21 cellular contexts compared by ENCODE assay signal in genomic region chr11:67431346-67432249, GRCh38. TPM values are rescaled to one million over a fixed set of nuclear protein-coding genes. Genes with fewer than 3 reads are reported as not detected.
DNase-seq lines count a peak whose midpoint lies in the region; ATAC-seq and TF ChIP-seq lines count a peak whose summit lies in the region.
"Had no signal": no experiment of that assay in that cellular context is flagged by ENCODE, and none has a peak within 500 bp of the region (broad histone marks: within the 10 kb centered on the region; RNA-seq: fewer than 3 reads in every experiment).

No MANE protein-coding gene starts in this region.

- H3K4me3 ChIP-seq in BLaER1 (no peak overlapping the region), Caco-2 (ENCODE audit: low read depth, low read length) (no peak overlapping the region), SK-N-SH (ENCODE audit: low read depth in 2 of 2, low read length in 1 of 2) (no peak overlapping the region)
- H3K4me3 ChIP-seq: right lobe of liver had no signal

- H3K27me3 Mint-ChIP-seq in Caco-2 (ENCODE audit: insufficient read depth, unreplicated experiment) (no peaks in the 10 kb centered on the region), immature natural killer cell (ENCODE audit: low read depth in 3 of 3) (peaks cover 10 to 24% (median 22%) of the 10 kb centered on the region in 3 donors)
- H3K27me3 Mint-ChIP-seq in activated CD8-positive, alpha-beta T cell treated with anti-CD3 and anti-CD28 coated beads, Interleukin-2, amount 10 ng/mL, durations not matched to agents 7 days and 5 days (ENCODE audit: low read depth), result no peaks in the 10 kb centered on the region

- no peak for DNase-seq in Caco-2
- no peak for DNase-seq in activated CD8-positive, alpha-beta T cell treated with anti-CD3 and anti-CD28 coated beads, Interleukin-2, amount 10 ng/mL, durations not matched to agents 7 days and 5 days
- no peak for DNase-seq in immature natural killer cell
- no peak for DNase-seq in SK-N-SH
- no peak for DNase-seq in GM13977 (ENCODE audit: low spot score)
- DNase-seq: activated CD4-positive, alpha-beta T cell treated with anti-CD3 and anti-CD28 coated beads, Interleukin-2, amount 50 U/mL, for 48 hours; activated gamma-delta T cell treated with Interleukin-2 at 50 U/mL for 16 hours; effector CD4-positive, alpha-beta T cell; kidney; mesenchymal stem cell; NCI-H187 treated with DMSO at 0.1 percent for 48 hours; NCI-H446; nucleus accumbens; right lobe of liver; SHP77 treated with DMSO at 0.1 percent for 48 hours; stimulated activated CD4-positive, alpha-beta T cell treated with anti-CD3 and anti-CD28 coated beads, Interleukin-1b, Interleukin-23, amount 100 ng/mL, for 48 hours had no signal

- TF ChIP-seq EP300 in SK-N-SH (IDR thresholded peaks at IDR 0.05; ENCODE audit: borderline replicate concordance in 1 of 2, low read depth in 1 of 2, low read length in 1 of 2), result no peak

- POLR2A ChIA-PET in Caco-2 (lab: Charles Lee) (interaction anchor here (0.5 kb wide), 1 partner anchor 12 kb away, joined by 3 read pairs; the partner anchor contains the start of gene CORO1B), SK-N-SH (lab: Yijun Ruan, JAX) (interaction anchor here (0.6 to 1.1 kb wide), 2 partner anchors 10 to 13 kb away, joined by 3 read pairs; no protein-coding TSS in a partner anchor)
- POLR2A ChIA-PET in activated CD8-positive, alpha-beta T cell treated with anti-CD3 and anti-CD28 coated beads, Interleukin-2, amount 10 ng/mL, durations not matched to agents 7 days and 5 days (lab: Charles Lee), result interaction anchor here (0.6 to 8.9 kb wide), 7 partner anchors 13 to 129 kb away, joined by 3 to 76 read pairs (median 5); partner anchors contain the start of genes PPP1CA and TBC1D10C

- H3K4me3 Mint-ChIP-seq in Caco-2 (ENCODE audit: unreplicated experiment), result no peak overlapping the region
- peak overlapping the region; percentile 1 for H3K4me3 Mint-ChIP-seq in activated CD8-positive, alpha-beta T cell treated with anti-CD3 and anti-CD28 coated beads, Interleukin-2, amount 10 ng/mL, durations not matched to agents 7 days and 5 days
- peak overlapping the region; percentile 3 to 60 (median 46) for H3K4me3 Mint-ChIP-seq in immature natural killer cell

- H3F3A ChIP-seq in SK-N-SH (replicated peaks; ENCODE audit: insufficient read depth), result no peaks in the 10 kb centered on the region

- H3K9me3 ChIP-seq in BLaER1 (no peaks in the 10 kb centered on the region), Caco-2 (no peaks in the 10 kb centered on the region), SK-N-SH (no peaks in the 10 kb centered on the region)
- H3K9me3 ChIP-seq: right lobe of liver had no signal

- H3K27me3 ChIP-seq in BLaER1 (no peaks in the 10 kb centered on the region), Caco-2 (replicated peaks; ENCODE audit: control insufficient read depth, insufficient read depth, low read length) (no peaks in the 10 kb centered on the region), SK-N-SH (ENCODE audit: insufficient read depth) (no peaks in the 10 kb centered on the region)
- H3K27me3 ChIP-seq: right lobe of liver had no signal

- no peaks in the 10 kb centered on the region for H3K9me2 ChIP-seq in SK-N-SH

- CTCF ChIA-PET in Caco-2 (lab: Charles Lee), result no interaction called here
- CTCF ChIA-PET in activated CD8-positive, alpha-beta T cell treated with anti-CD3 and anti-CD28 coated beads, Interleukin-2, amount 10 ng/mL, durations not matched to agents 7 days and 5 days (lab: Charles Lee), result interaction anchor here (1.1 kb wide), 1 partner anchor 76 kb away, joined by 3 read pairs; the partner anchor contains the start of gene CDK2AP2
- CTCF ChIA-PET in SK-N-SH (lab: Yijun Ruan, JAX), result interaction anchor here (1.0 to 1.3 kb wide), 2 partner anchors 37 to 49 kb away, joined by 3 to 4 read pairs; no protein-coding TSS in a partner anchor

- ATAC-seq in activated CD8-positive, alpha-beta T cell treated with anti-CD3 and anti-CD28 coated beads, Interleukin-2, amount 10 ng/mL, durations not matched to agents 7 days and 5 days, result no peak
- ATAC-seq in GM19452 (IDR thresholded peaks at IDR 0.05; ENCODE audit: unreplicated experiment), result no peak
- no peak for ATAC-seq in HG03571 (IDR thresholded peaks at IDR 0.05; ENCODE audit: unreplicated experiment)
- ATAC-seq: HepG2, right lobe of liver had no signal

- H3K4me2 ChIP-seq in BLaER1 (no peak overlapping the region), SK-N-SH (no peak overlapping the region)

- peaks cover 28% of the 10 kb centered on the region for H3K79me2 ChIP-seq in SK-N-SH (ENCODE audit: insufficient read depth)

- no peaks in the 10 kb centered on the region for H3K9me3 Mint-ChIP-seq in Caco-2 (ENCODE audit: unreplicated experiment)
- no peaks in the 10 kb centered on the region for H3K9me3 Mint-ChIP-seq in activated CD8-positive, alpha-beta T cell treated with anti-CD3 and anti-CD28 coated beads, Interleukin-2, amount 10 ng/mL, durations not matched to agents 7 days and 5 days (ENCODE audit: insufficient read depth)
- no peaks in the 10 kb centered on the region for H3K9me3 Mint-ChIP-seq in immature natural killer cell

- TF ChIP-seq CTCF in Caco-2 (IDR thresholded peaks at IDR 0.05; ENCODE audit: insufficient read depth in 1 of 2, low read depth in 1 of 2, low read length in 1 of 2, severe bottlenecking in 1 of 2, unreplicated experiment in 1 of 2) (no peak), SK-N-SH (IDR thresholded peaks at IDR 0.05) (no peak), GM13977 (IDR thresholded peaks at IDR 0.05; ENCODE audit: extremely low read depth, insufficient read depth, missing control alignments) (no peak)

- H3K36me3 ChIP-seq in BLaER1, result peaks cover 70% of the 10 kb centered on the region
- peaks cover 13% of the 10 kb centered on the region for H3K36me3 ChIP-seq in Caco-2 (ENCODE audit: control insufficient read depth, insufficient read depth, low read length)
- H3K36me3 ChIP-seq in SK-N-SH (replicated peaks in 1 of 2; ENCODE audit: control insufficient read depth in 1 of 2, insufficient read depth in 2 of 2, low read length in 1 of 2), result peaks cover 3 to 31% of the 10 kb centered on the region in 2 experiments

- H3K9ac ChIP-seq in BLaER1 (peak overlapping the region; percentile 55; the same call in 1 of the 2 replicates), SK-N-SH (no peak overlapping the region)

- 94% methylated on average over 23 of the region's 24 CpGs for WGBS in SK-N-SH (ENCODE audit: low lambda C conversion rate)

- no peak overlapping the region for H2AFZ ChIP-seq in SK-N-SH (ENCODE audit: low read depth)

- intact Hi-C loops in Caco-2 (cut with micrococcal nuclease; ENCODE audit: unreplicated experiment), result no loop called here

- BruUV-seq in Caco-2 (replicated peaks; lab: Mats Ljungman, UMichigan), result no TSS peak

- H3K36me3 Mint-ChIP-seq in Caco-2 (ENCODE audit: insufficient read depth, unreplicated experiment) (peaks cover 66% of the 10 kb centered on the region), immature natural killer cell (peaks cover 5 to 13% (median 9%) of the 10 kb centered on the region in 3 donors)
- peaks cover 55% of the 10 kb centered on the region for H3K36me3 Mint-ChIP-seq in activated CD8-positive, alpha-beta T cell treated with anti-CD3 and anti-CD28 coated beads, Interleukin-2, amount 10 ng/mL, durations not matched to agents 7 days and 5 days (ENCODE audit: low read depth)

- H3K4me1 Mint-ChIP-seq in Caco-2 (ENCODE audit: low read depth, unreplicated experiment) (no peaks in the 10 kb centered on the region), immature natural killer cell (peaks cover 61 to 74% of the 10 kb centered on the region in 2 donors)
- peaks cover 63% of the 10 kb centered on the region for H3K4me1 Mint-ChIP-seq in activated CD8-positive, alpha-beta T cell treated with anti-CD3 and anti-CD28 coated beads, Interleukin-2, amount 10 ng/mL, durations not matched to agents 7 days and 5 days (ENCODE audit: low read depth)

- H4K20me1 ChIP-seq in BLaER1, result peaks cover 77% of the 10 kb centered on the region
- H4K20me1 ChIP-seq in SK-N-SH (ENCODE audit: insufficient read depth), result no peaks in the 10 kb centered on the region

- TF ChIP-seq RAD21 in SK-N-SH (IDR thresholded peaks at IDR 0.05; ENCODE audit: low read length), result no peak

- H3K27ac ChIP-seq in BLaER1 (no peak overlapping the region), SK-N-SH (ENCODE audit: low read depth in 2 of 2, low read length in 1 of 2) (no peak overlapping the region)
- H3K27ac ChIP-seq: right lobe of liver had no signal

- in situ Hi-C loops in GM13977 (cut with MboI; ENCODE audit: low pct_unique_long_range_greater_than_20kb, low sequenced_read_pairs, unreplicated experiment), result no loop called here

- peak overlapping the region; percentile 50 for H3K27ac Mint-ChIP-seq in Caco-2 (ENCODE audit: unreplicated experiment)
- peak overlapping the region; percentile 96 for H3K27ac Mint-ChIP-seq in activated CD8-positive, alpha-beta T cell treated with anti-CD3 and anti-CD28 coated beads, Interleukin-2, amount 10 ng/mL, durations not matched to agents 7 days and 5 days
- H3K27ac Mint-ChIP-seq in immature natural killer cell, result peak overlapping the region; percentile 62 to 97 (median 90)

- H3K4me1 ChIP-seq in BLaER1 (peaks cover 73% of the 10 kb centered on the region), Caco-2 (peaks cover 4% of the 10 kb centered on the region; the same call in 1 of the 2 replicates), SK-N-SH (ENCODE audit: control insufficient read depth in 1 of 2, insufficient read depth in 2 of 2, low read depth in 1 of 2, low read length in 1 of 2) (peaks cover 3 to 10% of the 10 kb centered on the region in 2 experiments; a peak in 1 of 4 replicates)

RNA-seq across cellular contexts. Expression of gene RPS6KB2, which starts 3.3 kb away (rescaled TPM):
- 109 and 116 TPM in 2 replicates for total RNA-seq in Caco-2 (2022)
- total RNA-seq in activated CD8-positive, alpha-beta T cell treated with anti-CD3 and anti-CD28 coated beads, Interleukin-2, amount 10 ng/mL, durations not matched to agents 7 days and 5 days, result 10 to 100 TPM; 64.0 to 66.9 TPM
- polyA plus RNA-seq in immature natural killer cell, result 10 to 100 TPM; 71.5 to 96.5 (median 74.9) TPM
- polyA plus RNA-seq in SK-N-SH (2012; rRNA removed), result 52.0 and 53.2 TPM in 2 replicates
- polyA plus RNA-seq in SK-N-SH (2012; cell fraction: cytosol; rRNA removed), result 26.2 and 38.7 TPM in 2 replicates
- 115 and 134 TPM in 2 replicates for polyA plus RNA-seq in SK-N-SH (2012; cell fraction: nucleus; rRNA removed)

RNA-seq across cellular contexts. Expression of gene PTPRCAP, which starts 5.9 kb away (rescaled TPM):
- 0.27 TPM in 1 of 2 replicates, not detected in the other for total RNA-seq in Caco-2 (2022)
- total RNA-seq in activated CD8-positive, alpha-beta T cell treated with anti-CD3 and anti-CD28 coated beads, Interleukin-2, amount 10 ng/mL, durations not matched to agents 7 days and 5 days, result 100 to 1,000 TPM; 445 to 447 TPM
- polyA plus RNA-seq in immature natural killer cell (1,000 to 10,000 TPM; 1,315 to 1,354 (median 1,351) TPM), SK-N-SH (2012; rRNA removed) (1.3 and 1.4 TPM in 2 replicates)
- polyA plus RNA-seq in SK-N-SH (2012; cell fraction: cytosol; rRNA removed), result 0.22 and 0.50 TPM in 2 replicates
- polyA plus RNA-seq in SK-N-SH (2012; cell fraction: nucleus; rRNA removed), result 8.9 and 16.4 TPM in 2 replicates

RNA-seq across cellular contexts. Expression of gene CORO1B, which starts 11.7 kb away (rescaled TPM):
- 172 and 176 TPM in 2 replicates for total RNA-seq in Caco-2 (2022)
- total RNA-seq in activated CD8-positive, alpha-beta T cell treated with anti-CD3 and anti-CD28 coated beads, Interleukin-2, amount 10 ng/mL, durations not matched to agents 7 days and 5 days, result 100 to 1,000 TPM; 157 to 169 TPM
- polyA plus RNA-seq in immature natural killer cell, result 10 to 100 TPM in 1 of 3 donors, 1 to 10 TPM in 2; 7.1 to 10.3 (median 9.2) TPM
- polyA plus RNA-seq in SK-N-SH (2012; rRNA removed), result 195 and 220 TPM in 2 replicates
- 55.4 and 101 TPM in 2 replicates for polyA plus RNA-seq in SK-N-SH (2012; cell fraction: cytosol; rRNA removed)
- polyA plus RNA-seq in SK-N-SH (2012; cell fraction: nucleus; rRNA removed), result 184 and 233 TPM in 2 replicates

RNA-seq across cellular contexts. Expression of gene CARNS1, which starts 16.1 kb away (rescaled TPM):
- 0.09 and 0.28 TPM in 2 replicates for total RNA-seq in Caco-2 (2022)
- 1 to 10 TPM; 4.8 to 4.9 TPM for total RNA-seq in activated CD8-positive, alpha-beta T cell treated with anti-CD3 and anti-CD28 coated beads, Interleukin-2, amount 10 ng/mL, durations not matched to agents 7 days and 5 days
- polyA plus RNA-seq in immature natural killer cell (1 to 10 TPM; 1.9 to 3.4 (median 2.7) TPM), SK-N-SH (2012; rRNA removed) (0.15 and 0.23 TPM in 2 replicates)
- polyA plus RNA-seq in SK-N-SH (2012; cell fraction: cytosol; rRNA removed), result 0.05 and 0.09 TPM in 2 replicates
- 1.3 and 1.9 TPM in 2 replicates for polyA plus RNA-seq in SK-N-SH (2012; cell fraction: nucleus; rRNA removed)
- total RNA-seq: HepG2 had no signal
- polyA plus RNA-seq: HepG2 had no signal

RNA-seq across cellular contexts. Expression of gene GPR152, which starts 20.9 kb away (rescaled TPM):
- not detected in 2 replicates for total RNA-seq in Caco-2 (2022)
- not detected for total RNA-seq in activated CD8-positive, alpha-beta T cell treated with anti-CD3 and anti-CD28 coated beads, Interleukin-2, amount 10 ng/mL, durations not matched to agents 7 days and 5 days
- polyA plus RNA-seq in immature natural killer cell, result 1 to 10 TPM in 1 of 3 donors, under 1 TPM in 1, not detected in 1; 0.23 to 2.5 TPM
- not detected in 2 replicates for polyA plus RNA-seq in SK-N-SH (2012; rRNA removed)
- not detected in 2 replicates for polyA plus RNA-seq in SK-N-SH (2012; cell fraction: cytosol; rRNA removed)
- polyA plus RNA-seq in SK-N-SH (2012; cell fraction: nucleus; rRNA removed), result not detected in 2 replicates
- total RNA-seq: HepG2, kidney, right lobe of liver had no signal
- polyA plus RNA-seq: HepG2, thymus had no signal

Comparison
In these comparisons a context has a peak if more than half of its experiments do, and no peak if none do; other contexts are left out.
1. RNA of gene PTPRCAP, which starts 5.9 kb away (total RNA-seq): 445 to 447 TPM in activated CD8-positive, alpha-beta T cell treated with anti-CD3 and anti-CD28 coated beads, Interleukin-2, amount 10 ng/mL, durations not matched to agents 7 days and 5 days; 0.27 TPM in Caco-2; every median in the first group is over 100 times any median in the second.
2. Peak in every context shown above with its lines, with median percentiles within 50 percentile points of each other: H3K27ac Mint-ChIP-seq.